20 cellular contexts compared by ENCODE assay signal in genomic region chr6:63392092-63392724, GRCh38.
DNase-seq lines count a peak whose midpoint lies in the region; ATAC-seq and TF ChIP-seq lines count a peak whose summit lies in the region.
"Had no signal": no experiment of that assay in that cellular context is flagged by ENCODE, and none has a peak within 500 bp of the region (broad histone marks: within the 10 kb centered on the region; RNA-seq: fewer than 3 reads in every experiment).

No MANE protein-coding gene starts in this region.

- no TSS peak for BruUV-seq in Caco-2 (replicated peaks; lab: Mats Ljungman, UMichigan)

- peaks cover 7% of the 10 kb centered on the region for H3K9me3 Mint-ChIP-seq in Caco-2 (ENCODE audit: unreplicated experiment)

- H3K4me3 Mint-ChIP-seq in Caco-2 (ENCODE audit: unreplicated experiment) = no peak overlapping the region
- H3K4me3 Mint-ChIP-seq: CD14-positive monocyte; CD4-positive, alpha-beta memory T cell; GM23338 had no signal

- peaks cover 44% of the 10 kb centered on the region for H3K4me1 ChIP-seq in Caco-2
- H3K4me1 ChIP-seq in hepatocyte (ENCODE audit: insufficient read depth) = peaks cover 13% of the 10 kb centered on the region
- H3K4me1 ChIP-seq in right lobe of liver = peaks cover 0 to 16% (median 7%) of the 10 kb centered on the region in 4 donors
- H3K4me1 ChIP-seq in transverse colon = peaks cover 0 to 27% (median 14%) of the 10 kb centered on the region in 4 donors
- peaks cover 0 to 8% (median 0%) of the 10 kb centered on the region in 4 donors for H3K4me1 ChIP-seq in Peyer's patch
- H3K4me1 ChIP-seq: BLaER1 had no signal

- H3K27me3 Mint-ChIP-seq in Caco-2 (ENCODE audit: insufficient read depth, unreplicated experiment) = no peaks in the 10 kb centered on the region

- intact Hi-C loops in Caco-2 (cut with micrococcal nuclease; ENCODE audit: unreplicated experiment) (no loop called here), right lobe of liver (cut with DNase I) (no loop called here), transverse colon (cut with DNase I; ENCODE audit: low total_unique reads) (no loop called here)

- TF ChIP-seq CTCF in Caco-2 (IDR thresholded peaks at IDR 0.05; ENCODE audit: insufficient read depth in 1 of 2, low read depth in 1 of 2, low read length in 1 of 2, severe bottlenecking in 1 of 2, unreplicated experiment in 1 of 2) = no peak
- TF ChIP-seq CTCF in hepatocyte (IDR thresholded peaks at IDR 0.05; ENCODE audit: poor library complexity) = no peak
- TF ChIP-seq CTCF in right lobe of liver (IDR thresholded peaks at IDR 0.05) = no peak
- TF ChIP-seq CTCF in transverse colon (IDR thresholded peaks at IDR 0.05) = no peak
- TF ChIP-seq CTCF in Peyer's patch (IDR thresholded peaks at IDR 0.05) = no peak

- no peak overlapping the region for H3K4me2 ChIP-seq in hepatocyte
- H3K4me2 ChIP-seq: BLaER1, GM23338 had no signal

- H3K27me3 ChIP-seq in Caco-2 (replicated peaks; ENCODE audit: control insufficient read depth, insufficient read depth, low read length) (no peaks in the 10 kb centered on the region), hepatocyte (no peaks in the 10 kb centered on the region), right lobe of liver (no peaks in the 10 kb centered on the region), transverse colon (no peaks in the 10 kb centered on the region), Peyer's patch (no peaks in the 10 kb centered on the region)
- H3K27me3 ChIP-seq: BLaER1 had no signal

- in situ Hi-C loops in transverse colon (cut with MboI; ENCODE audit: low pct_ligation_motif_present in 1 of 4, low pct_unique_long_range_greater_than_20kb in 1 of 4, low sequenced_read_pairs in 3 of 4) = no loop called here

- DNase-seq in Caco-2 (no peak), hepatocyte (ENCODE audit: low spot score) (no peak), right lobe of liver (no peak), transverse colon (no peak), glomerular visceral epithelial cell (ENCODE audit: extremely low spot score) (no peak), Peyer's patch (no peak)
- DNase-seq: 8988T; Calu3; CD4-positive, alpha-beta memory T cell; DMS 273 treated with DMSO at 0.1 percent for 48 hours; DMS53; DND-41; EL; HCEC 1CT; IMR-90 had no signal

- H3K27ac ChIP-seq in hepatocyte (peak overlapping the region; percentile 89), right lobe of liver (peak overlapping the region; percentile 70 to 93 (median 84)), transverse colon (peak overlapping the region in 3 of 4 donors; percentile 31 to 59 (median 38)), Peyer's patch (peak overlapping the region in 1 of 4 donors; percentile 26)
- H3K27ac ChIP-seq: BLaER1, HL-60 had no signal

- POLR2A ChIA-PET in Caco-2 (lab: Charles Lee) = interaction anchor here (0.5 to 1.8 kb wide), 3 partner anchors 44 to 182 kb away, joined by 3 to 12 read pairs (median 9); no protein-coding TSS in a partner anchor

- H3K79me2 ChIP-seq in hepatocyte = no peaks in the 10 kb centered on the region

- H3K4me3 ChIP-seq in Caco-2 (ENCODE audit: low read depth, low read length) = no peak overlapping the region
- no peak overlapping the region for H3K4me3 ChIP-seq in hepatocyte
- H3K4me3 ChIP-seq in right lobe of liver = no peak overlapping the region
- H3K4me3 ChIP-seq in transverse colon = no peak overlapping the region
- H3K4me3 ChIP-seq in Peyer's patch = no peak overlapping the region
- H3K4me3 ChIP-seq: BLaER1, GM23338 had no signal

- TF ChIP-seq EP300 in transverse colon (IDR thresholded peaks at IDR 0.05; ENCODE audit: low read depth) = no peak

- TF ChIP-seq POLR2A in right lobe of liver (IDR thresholded peaks at IDR 0.05) (no peak), transverse colon (IDR thresholded peaks at IDR 0.05) (no peak), Peyer's patch (IDR thresholded peaks at IDR 0.05) (no peak)

- no peaks in the 10 kb centered on the region for H3K9me3 ChIP-seq in Caco-2
- H3K9me3 ChIP-seq in hepatocyte (ENCODE audit: low read depth) = no peaks in the 10 kb centered on the region
- no peaks in the 10 kb centered on the region for H3K9me3 ChIP-seq in right lobe of liver
- no peaks in the 10 kb centered on the region for H3K9me3 ChIP-seq in transverse colon
- no peaks in the 10 kb centered on the region for H3K9me3 ChIP-seq in Peyer's patch
- H3K9me3 ChIP-seq: BLaER1 had no signal

- H3K4me1 Mint-ChIP-seq in Caco-2 (ENCODE audit: low read depth, unreplicated experiment) = peaks cover 37% of the 10 kb centered on the region
- H3K4me1 Mint-ChIP-seq: CD14-positive monocyte; CD4-positive, alpha-beta memory T cell; GM23338 had no signal

- ATAC-seq in right lobe of liver = peak; percentile 19 to 34 (median 28)
- ATAC-seq in HG03196 (IDR thresholded peaks at IDR 0.05; ENCODE audit: unreplicated experiment) = no peak
- ATAC-seq: GM23338 had no signal

- peaks cover 33% of the 10 kb centered on the region for H3K36me3 Mint-ChIP-seq in Caco-2 (ENCODE audit: insufficient read depth, unreplicated experiment)
- H3K36me3 Mint-ChIP-seq: CD14-positive monocyte; CD4-positive, alpha-beta memory T cell had no signal

- 95% methylated on average over 6 of the region's 6 CpGs for WGBS in hepatocyte (ENCODE audit: low lambda C conversion rate, missing lambda C conversion rate)
- 83% methylated on average over 1 of the region's 6 CpGs for WGBS in right lobe of liver (ENCODE audit: insufficient coverage, low coverage, low lambda C conversion rate, missing lambda C conversion rate)
- WGBS in transverse colon (ENCODE audit: low coverage in 1 of 2), 2 donors = 96% methylated on average over 6 of the region's 6 CpGs; no CpG with 5 or more reads in 1 of the 2 donors

- H3K27ac Mint-ChIP-seq in Caco-2 (ENCODE audit: unreplicated experiment) = peak overlapping the region; percentile 73
- H3K27ac Mint-ChIP-seq: CD4-positive, alpha-beta memory T cell; GM23338 had no signal

- H2AFZ ChIP-seq in hepatocyte = no peak overlapping the region
- H2AFZ ChIP-seq: GM23338 had no signal

- H4K20me1 ChIP-seq in hepatocyte (ENCODE audit: insufficient read depth, poor library complexity, severe bottlenecking) = no peaks in the 10 kb centered on the region
- H4K20me1 ChIP-seq: BLaER1 had no signal

- no peaks in the 10 kb centered on the region for H3K9me2 ChIP-seq in hepatocyte (replicated peaks; ENCODE audit: insufficient read depth)

- CTCF ChIA-PET in Caco-2 (lab: Charles Lee) = interaction anchor here (1.0 to 2.1 kb wide), 2 partner anchors 40 to 48 kb away, joined by 4 to 9 read pairs; no protein-coding TSS in a partner anchor

- H3K36me3 ChIP-seq in Caco-2 (ENCODE audit: control insufficient read depth, insufficient read depth, low read length) (no peaks in the 10 kb centered on the region; the same call in 1 of the 2 replicates), hepatocyte (replicated peaks; ENCODE audit: insufficient read depth, low read depth) (no peaks in the 10 kb centered on the region), right lobe of liver (no peaks in the 10 kb centered on the region), transverse colon (no peaks in the 10 kb centered on the region), Peyer's patch (no peaks in the 10 kb centered on the region)
- H3K36me3 ChIP-seq: BLaER1 had no signal
